In the genomic region with DNA sequence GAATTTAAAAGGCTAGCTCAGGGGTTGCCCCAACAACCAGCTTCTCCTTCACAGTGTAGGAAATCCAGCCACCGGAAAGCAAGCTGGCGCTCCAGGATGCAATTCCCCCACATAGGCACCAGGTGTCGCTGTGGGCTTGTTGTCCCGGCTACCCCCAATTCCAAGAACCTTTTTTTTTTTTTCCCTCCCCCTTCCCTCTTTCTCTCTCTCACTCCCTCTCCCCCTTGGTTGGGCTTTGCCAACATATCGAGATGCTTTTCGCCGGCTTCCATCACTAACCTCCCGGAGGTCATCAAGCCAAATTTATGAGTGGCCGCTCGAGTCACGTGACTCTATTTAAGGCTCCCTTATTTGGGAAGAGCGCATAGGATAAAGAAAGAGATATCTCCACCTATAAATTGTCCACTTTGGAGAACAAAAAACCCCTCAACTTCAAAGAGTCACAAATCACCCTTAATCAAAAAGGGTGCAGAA, we compare ENCODE assay signal across 1 cellular context.
TF ChIP-seq lines count a peak whose summit lies in the region.

Gene HOXC5, plus strand, starts transcription at position 424 of the 474 bp plus-strand sequence. CDS start 73 bp downstream, outside the sequence.

TF ChIP-seq in K562, 482 proteins besides CTCF, POLR2A, EP300 and RAD21 (continued from another document):
- TF ChIP-seq TEAD4 (IDR thresholded peaks at IDR 0.05; ENCODE audit: low read length) (0 out of 2 replicates have a peak, but pooled peaks have one; percentile 32), TEAD4 (CRISPR knock-in tag; IDR thresholded peaks at IDR 0.05; ENCODE audit: borderline replicate concordance) (no peak), CEBPB (tag; IDR thresholded peaks at IDR 0.05) (no peak), JUND (IDR thresholded peaks at IDR 0.05; ENCODE audit: borderline replicate concordance, low read depth, low read length) (0 out of 2 replicates have a peak, but pooled peaks have one; percentile 23), JUND (tag; IDR thresholded peaks at IDR 0.05; ENCODE audit: borderline replicate concordance, low read depth, low read length) (no peak), ARID2 (IDR thresholded peaks at IDR 0.05) (peak; percentile 96), KLF16 (IDR thresholded peaks at IDR 0.05) (0 out of 2 replicates have a peak, but pooled peaks have one; percentile 6), ZNF318 (IDR thresholded peaks at IDR 0.05; ENCODE audit: borderline replicate concordance in 1 of 2, low read depth in 1 of 2) (no peak), SMARCE1 (IDR thresholded peaks at IDR 0.05) (0 out of 2 replicates have a peak, but pooled peaks have one; percentile 27)
- TF ChIP-seq, protein P1, sequence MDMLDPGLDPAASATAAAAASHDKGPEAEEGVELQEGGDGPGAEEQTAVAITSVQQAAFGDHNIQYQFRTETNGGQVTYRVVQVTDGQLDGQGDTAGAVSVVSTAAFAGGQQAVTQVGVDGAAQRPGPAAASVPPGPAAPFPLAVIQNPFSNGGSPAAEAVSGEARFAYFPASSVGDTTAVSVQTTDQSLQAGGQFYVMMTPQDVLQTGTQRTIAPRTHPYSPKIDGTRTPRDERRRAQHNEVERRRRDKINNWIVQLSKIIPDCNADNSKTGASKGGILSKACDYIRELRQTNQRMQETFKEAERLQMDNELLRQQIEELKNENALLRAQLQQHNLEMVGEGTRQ (CRISPR knock-in tag; IDR thresholded peaks at IDR 0.05) = peak; percentile 43; the same call in 1 of the 2 replicates
- TF ChIP-seq, protein P2, sequence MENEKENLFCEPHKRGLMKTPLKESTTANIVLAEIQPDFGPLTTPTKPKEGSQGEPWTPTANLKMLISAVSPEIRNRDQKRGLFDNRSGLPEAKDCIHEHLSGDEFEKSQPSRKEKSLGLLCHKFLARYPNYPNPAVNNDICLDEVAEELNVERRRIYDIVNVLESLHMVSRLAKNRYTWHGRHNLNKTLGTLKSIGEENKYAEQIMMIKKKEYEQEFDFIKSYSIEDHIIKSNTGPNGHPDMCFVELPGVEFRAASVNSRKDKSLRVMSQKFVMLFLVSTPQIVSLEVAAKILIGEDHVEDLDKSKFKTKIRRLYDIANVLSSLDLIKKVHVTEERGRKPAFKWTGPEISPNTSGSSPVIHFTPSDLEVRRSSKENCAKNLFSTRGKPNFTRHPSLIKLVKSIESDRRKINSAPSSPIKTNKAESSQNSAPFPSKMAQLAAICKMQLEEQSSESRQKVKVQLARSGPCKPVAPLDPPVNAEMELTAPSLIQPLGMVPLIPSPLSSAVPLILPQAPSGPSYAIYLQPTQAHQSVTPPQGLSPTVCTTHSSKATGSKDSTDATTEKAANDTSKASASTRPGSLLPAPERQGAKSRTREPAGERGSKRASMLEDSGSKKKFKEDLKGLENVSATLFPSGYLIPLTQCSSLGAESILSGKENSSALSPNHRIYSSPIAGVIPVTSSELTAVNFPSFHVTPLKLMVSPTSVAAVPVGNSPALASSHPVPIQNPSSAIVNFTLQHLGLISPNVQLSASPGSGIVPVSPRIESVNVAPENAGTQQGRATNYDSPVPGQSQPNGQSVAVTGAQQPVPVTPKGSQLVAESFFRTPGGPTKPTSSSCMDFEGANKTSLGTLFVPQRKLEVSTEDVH (IDR thresholded peaks at IDR 0.05; ENCODE audit: low read depth, partially characterized antibody) = peak; percentile 56
- TF ChIP-seq, protein P3, sequence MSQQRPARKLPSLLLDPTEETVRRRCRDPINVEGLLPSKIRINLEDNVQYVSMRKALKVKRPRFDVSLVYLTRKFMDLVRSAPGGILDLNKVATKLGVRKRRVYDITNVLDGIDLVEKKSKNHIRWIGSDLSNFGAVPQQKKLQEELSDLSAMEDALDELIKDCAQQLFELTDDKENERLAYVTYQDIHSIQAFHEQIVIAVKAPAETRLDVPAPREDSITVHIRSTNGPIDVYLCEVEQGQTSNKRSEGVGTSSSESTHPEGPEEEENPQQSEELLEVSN (IDR thresholded peaks at IDR 0.05; ENCODE audit: borderline replicate concordance in 1 of 2, extremely low read depth in 1 of 2, insufficient read depth in 1 of 2, insufficient read length in 1 of 2, low read depth in 1 of 2, low read length in 1 of 2, poor library complexity in 1 of 2, severe bottlenecking in 1 of 2) = no peak
